Comparison of ENCODE assay signal across 8 cellular contexts in genomic region chr16:5032748-5033167, GRCh38. TPM values are rescaled to one million over a fixed set of nuclear protein-coding genes. Genes with fewer than 3 reads are reported as not detected.
DNase-seq lines count a peak whose midpoint lies in the region; ATAC-seq and TF ChIP-seq lines count a peak whose summit lies in the region.

No MANE protein-coding gene starts in this region.

- intact Hi-C loops in left ventricle myocardium inferior (cut with micrococcal nuclease), result no loop called here
- intact Hi-C loops in sigmoid colon (cut with DNase I), result loop anchor here (5.0 kb wide), 2 partner anchors 40 to 185 kb away; partner anchors contain the start of genes ALG1, GLYR1 and UBN1

- H3K9me3 ChIP-seq in WERI-Rb-1 (ENCODE audit: severe bottlenecking) (no peaks in the 10 kb centered on the region), left ventricle myocardium inferior (replicated peaks) (no peaks in the 10 kb centered on the region), sigmoid colon (no peaks in the 10 kb centered on the region)

- ATAC-seq in GM21526 (IDR thresholded peaks at IDR 0.05; ENCODE audit: low FRiP score, unreplicated experiment), result peak; percentile 2
- no peak for ATAC-seq in GM21423 (IDR thresholded peaks at IDR 0.05; ENCODE audit: unreplicated experiment)
- ATAC-seq in GM21717 (IDR thresholded peaks at IDR 0.05; ENCODE audit: unreplicated experiment), result no peak
- no peak for ATAC-seq in GM21360 (IDR thresholded peaks at IDR 0.05; ENCODE audit: unreplicated experiment)

- H3K4me3 ChIP-seq in WERI-Rb-1 (ENCODE audit: low read depth, low read length) (peak overlapping the region; percentile 72), left ventricle myocardium inferior (peak overlapping the region; percentile 99), sigmoid colon (peak overlapping the region; percentile 79 to 95 (median 81))

- H3K27ac ChIP-seq in WERI-Rb-1 (no peak overlapping the region), left ventricle myocardium inferior (replicated peaks) (no peak overlapping the region), sigmoid colon (peak overlapping the region in 1 of 4 donors; percentile 65)

- 7 to 41% methylated on average over 12 of the region's 12 CpGs for WGBS in sigmoid colon, 2 donors

- TF ChIP-seq CTCF in WERI-Rb-1 (IDR thresholded peaks at IDR 0.05; ENCODE audit: low read depth, low read length) (no peak), left ventricle myocardium inferior (IDR thresholded peaks at IDR 0.05; ENCODE audit: borderline replicate concordance) (no peak), sigmoid colon (IDR thresholded peaks at IDR 0.05) (no peak)

- no peak for TF ChIP-seq EP300 in sigmoid colon (IDR thresholded peaks at IDR 0.05)

- DNase-seq in WERI-Rb-1, result no peak
- DNase-seq in left ventricle myocardium inferior, result no peak
- DNase-seq in sigmoid colon, result no peak
- DNase-seq in stimulated activated CD4-positive, alpha-beta T cell treated with anti-CD3 and anti-CD28 coated beads, Interleukin-2, amount 100 ng/mL, for 48 hours, result no peak

- no peak for TF ChIP-seq POLR2A in sigmoid colon (IDR thresholded peaks at IDR 0.05)

- H3K4me1 ChIP-seq in left ventricle myocardium inferior (peaks cover 34% of the 10 kb centered on the region), sigmoid colon (peaks cover 0 to 21% (median 16%) of the 10 kb centered on the region in 4 donors)

- H3K27me3 ChIP-seq in WERI-Rb-1 (ENCODE audit: insufficient read depth, low read depth, severe bottlenecking) (no peaks in the 10 kb centered on the region), left ventricle myocardium inferior (ENCODE audit: low read depth) (no peaks in the 10 kb centered on the region), sigmoid colon (no peaks in the 10 kb centered on the region)

- H3K36me3 ChIP-seq in WERI-Rb-1, result no peaks in the 10 kb centered on the region
- H3K36me3 ChIP-seq in left ventricle myocardium inferior, result peaks cover 18% of the 10 kb centered on the region
- H3K36me3 ChIP-seq in sigmoid colon, result peaks cover 0 to 21% (median under 1%) of the 10 kb centered on the region in 4 donors

RNA-seq across cellular contexts. Expression of gene NAGPA, which starts 1.0 kb away (rescaled TPM):
- total RNA-seq in left ventricle myocardium inferior (6.6 TPM), sigmoid colon (10 to 100 TPM; 11.7 to 30.7 (median 17.1) TPM)
- 10 to 100 TPM; 10.8 to 20.3 (median 14.8) TPM for polyA plus RNA-seq in sigmoid colon

RNA-seq across cellular contexts. Expression of gene C16orf89, which starts 33.0 kb away (rescaled TPM):
- total RNA-seq in left ventricle myocardium inferior (5.9 TPM), sigmoid colon (10 to 100 TPM in 3 of 4 donors, 1 to 10 TPM in 1; 4.6 to 15.7 (median 13.4) TPM)
- 1 to 10 TPM; 2.5 to 6.6 (median 2.7) TPM for polyA plus RNA-seq in sigmoid colon

RNA-seq across cellular contexts. Expression of gene ALG1, which starts 38.9 kb away (rescaled TPM):
- 7.3 TPM for total RNA-seq in left ventricle myocardium inferior
- 10 to 100 TPM in 3 of 4 donors, 1 to 10 TPM in 1; 9.7 to 30.4 (median 14.3) TPM for total RNA-seq in sigmoid colon
- polyA plus RNA-seq in sigmoid colon, result 10 to 100 TPM in 1 of 3 donors, 1 to 10 TPM in 2; 2.4 to 35.0 (median 4.2) TPM
